In genomic region chr16:57383276-57384247, GRCh38 we compare ENCODE assay signal across 11 cellular contexts. TPM values are rescaled to one million over a fixed set of nuclear protein-coding genes. Genes with fewer than 3 reads are reported as not detected.
DNase-seq lines count a peak whose midpoint lies in the region; ATAC-seq and TF ChIP-seq lines count a peak whose summit lies in the region.
"Had no signal": no experiment of that assay in that cellular context is flagged by ENCODE, and none has a peak within 500 bp of the region (broad histone marks: within the 10 kb centered on the region; RNA-seq: fewer than 3 reads in every experiment).

No MANE protein-coding gene starts in this region.

- POLR2A ChIA-PET in activated CD4-positive, alpha-beta memory T cell treated with anti-CD3 and anti-CD28 coated beads for 36 hours (lab: Charles Lee), result no interaction called here

- H3K27me3 Mint-ChIP-seq in natural killer cell treated with Interleukin-12 subunit alpha and Interleukin-12 subunit beta and Interleukin-15 and Interleukin-18, amount 100 ng/mL, for 72 hours, result peaks cover 1 to 2% of the 10 kb centered on the region in 2 donors
- no peaks in the 10 kb centered on the region for H3K27me3 Mint-ChIP-seq in natural killer cell (ENCODE audit: low read depth in 2 of 2)
- H3K27me3 Mint-ChIP-seq in activated CD4-positive, alpha-beta memory T cell treated with anti-CD3 and anti-CD28 coated beads for 36 hours, result no peaks in the 10 kb centered on the region

- peak overlapping the region; percentile 29 for H3K27ac ChIP-seq in vagina
- H3K27ac ChIP-seq in WERI-Rb-1, result no peak overlapping the region
- H3K27ac ChIP-seq: pancreas had no signal

- in situ Hi-C loops in astrocyte of the spinal cord (cut with HindIII; ENCODE audit: low sequenced_read_pairs), result no loop called here

- H3K36me3 ChIP-seq in vagina (no peaks in the 10 kb centered on the region), WERI-Rb-1 (no peaks in the 10 kb centered on the region)
- H3K36me3 ChIP-seq: pancreas had no signal

- H3K27me3 ChIP-seq in vagina (no peaks in the 10 kb centered on the region), WERI-Rb-1 (ENCODE audit: insufficient read depth, low read depth, severe bottlenecking) (no peaks in the 10 kb centered on the region)
- H3K27me3 ChIP-seq: pancreas had no signal

- peaks cover 0 to 4% of the 10 kb centered on the region in 2 donors for H3K4me1 Mint-ChIP-seq in natural killer cell treated with Interleukin-12 subunit alpha and Interleukin-12 subunit beta and Interleukin-15 and Interleukin-18, amount 100 ng/mL, for 72 hours (ENCODE audit: low read depth in 2 of 2)
- H3K4me1 Mint-ChIP-seq in natural killer cell, result no peaks in the 10 kb centered on the region
- peaks cover 5% of the 10 kb centered on the region for H3K4me1 Mint-ChIP-seq in activated CD4-positive, alpha-beta memory T cell treated with anti-CD3 and anti-CD28 coated beads for 36 hours (ENCODE audit: low read depth)

- no peaks in the 10 kb centered on the region for H3K36me3 Mint-ChIP-seq in natural killer cell treated with Interleukin-12 subunit alpha and Interleukin-12 subunit beta and Interleukin-15 and Interleukin-18, amount 100 ng/mL, for 72 hours
- no peaks in the 10 kb centered on the region for H3K36me3 Mint-ChIP-seq in natural killer cell
- no peaks in the 10 kb centered on the region for H3K36me3 Mint-ChIP-seq in activated CD4-positive, alpha-beta memory T cell treated with anti-CD3 and anti-CD28 coated beads for 36 hours

- H3K9me3 Mint-ChIP-seq in natural killer cell treated with Interleukin-12 subunit alpha and Interleukin-12 subunit beta and Interleukin-15 and Interleukin-18, amount 100 ng/mL, for 72 hours, result no peaks in the 10 kb centered on the region
- no peaks in the 10 kb centered on the region for H3K9me3 Mint-ChIP-seq in natural killer cell
- no peaks in the 10 kb centered on the region for H3K9me3 Mint-ChIP-seq in activated CD4-positive, alpha-beta memory T cell treated with anti-CD3 and anti-CD28 coated beads for 36 hours

- peaks cover 40% of the 10 kb centered on the region for H3K4me1 ChIP-seq in vagina
- H3K4me1 ChIP-seq: pancreas had no signal

- no peak for ATAC-seq in natural killer cell treated with Interleukin-12 subunit alpha and Interleukin-12 subunit beta and Interleukin-15 and Interleukin-18, amount 100 ng/mL, for 72 hours
- no peak for ATAC-seq in natural killer cell
- ATAC-seq in left colon, result peak; percentile 23
- no peak for ATAC-seq in GM21423 (IDR thresholded peaks at IDR 0.05; ENCODE audit: unreplicated experiment)

- no peak overlapping the region for H3K4me3 Mint-ChIP-seq in natural killer cell treated with Interleukin-12 subunit alpha and Interleukin-12 subunit beta and Interleukin-15 and Interleukin-18, amount 100 ng/mL, for 72 hours
- H3K4me3 Mint-ChIP-seq in natural killer cell, result no peak overlapping the region
- no peak overlapping the region for H3K4me3 Mint-ChIP-seq in activated CD4-positive, alpha-beta memory T cell treated with anti-CD3 and anti-CD28 coated beads for 36 hours

- intact Hi-C loops in natural killer cell (cut with micrococcal nuclease) (no loop called here), left colon (cut with DNase I, micrococcal nuclease) (no loop called here), vagina (cut with DNase I) (no loop called here)
- intact Hi-C loops in activated CD4-positive, alpha-beta memory T cell treated with anti-CD3 and anti-CD28 coated beads for 36 hours (cut with micrococcal nuclease), result no loop called here

- H3K27ac Mint-ChIP-seq in natural killer cell treated with Interleukin-12 subunit alpha and Interleukin-12 subunit beta and Interleukin-15 and Interleukin-18, amount 100 ng/mL, for 72 hours, result no peak overlapping the region
- no peak overlapping the region for H3K27ac Mint-ChIP-seq in natural killer cell
- no peak overlapping the region for H3K27ac Mint-ChIP-seq in activated CD4-positive, alpha-beta memory T cell treated with anti-CD3 and anti-CD28 coated beads for 36 hours

- no peak for TF ChIP-seq POLR2A in vagina (IDR thresholded peaks at IDR 0.05)

- TF ChIP-seq CTCF in natural killer cell (IDR thresholded peaks at IDR 0.05), result no peak
- TF ChIP-seq CTCF in astrocyte of the spinal cord (IDR thresholded peaks at IDR 0.05; ENCODE audit: low read depth, low read length), result no peak
- TF ChIP-seq CTCF in vagina (IDR thresholded peaks at IDR 0.05), result no peak
- TF ChIP-seq CTCF in WERI-Rb-1 (IDR thresholded peaks at IDR 0.05; ENCODE audit: low read depth, low read length), result no peak

- CTCF ChIA-PET in activated CD4-positive, alpha-beta memory T cell treated with anti-CD3 and anti-CD28 coated beads for 36 hours (lab: Charles Lee), result no interaction called here

- H3K9me3 ChIP-seq in vagina, result no peaks in the 10 kb centered on the region
- H3K9me3 ChIP-seq in WERI-Rb-1 (ENCODE audit: severe bottlenecking), result no peaks in the 10 kb centered on the region
- H3K9me3 ChIP-seq: pancreas had no signal

- peak; percentile 39 for DNase-seq in natural killer cell treated with Interleukin-12 subunit alpha and Interleukin-12 subunit beta and Interleukin-15 and Interleukin-18, amount 100 ng/mL, for 72 hours (ENCODE audit: low spot score)
- DNase-seq in natural killer cell (no peak), astrocyte of the spinal cord (ENCODE audit: low read depth, low spot score) (peak; percentile 50), left colon (peak; percentile 39 to 52), vagina (ENCODE audit: extremely low spot score in 2 of 2) (no peak), WERI-Rb-1 (no peak)
- no peak for DNase-seq in activated CD4-positive, alpha-beta memory T cell treated with anti-CD3 and anti-CD28 coated beads for 36 hours

- H3K4me3 ChIP-seq in astrocyte of the spinal cord (ENCODE audit: low read depth, low read length) (no peak overlapping the region), vagina (no peak overlapping the region), WERI-Rb-1 (ENCODE audit: low read depth, low read length) (no peak overlapping the region)
- H3K4me3 ChIP-seq: pancreas had no signal

RNA-seq across cellular contexts. Expression of gene CX3CL1, which starts 11.3 kb away (rescaled TPM):
- not detected for total RNA-seq in natural killer cell treated with Interleukin-12 subunit alpha and Interleukin-12 subunit beta and Interleukin-15 and Interleukin-18, amount 100 ng/mL, for 72 hours
- total RNA-seq in natural killer cell (not detected), left colon (1 to 10 TPM; 2.9 to 4.7 TPM), vagina (24.8 TPM)
- total RNA-seq in activated CD4-positive, alpha-beta memory T cell treated with anti-CD3 and anti-CD28 coated beads for 36 hours, result not detected
- total RNA-seq: NCI-H460 had no signal

RNA-seq across cellular contexts. Expression of gene CCL17, which starts 21.0 kb away (rescaled TPM):
- total RNA-seq in natural killer cell treated with Interleukin-12 subunit alpha and Interleukin-12 subunit beta and Interleukin-15 and Interleukin-18, amount 100 ng/mL, for 72 hours, result 1 to 10 TPM in 1 of 2 donors, not detected in 1; 5.6 TPM
- not detected for total RNA-seq in natural killer cell
- total RNA-seq in left colon, result not detected
- total RNA-seq in vagina, result not detected
- 1 to 10 TPM; 1.6 to 3.1 TPM for total RNA-seq in activated CD4-positive, alpha-beta memory T cell treated with anti-CD3 and anti-CD28 coated beads for 36 hours
- total RNA-seq: glomerular endothelial cell, NCI-H460 had no signal

RNA-seq across cellular contexts. Expression of gene CCL22, which starts 25.0 kb away (rescaled TPM):
- 10 to 100 TPM in 1 of 2 donors, not detected in 1; 12.9 TPM for total RNA-seq in natural killer cell treated with Interleukin-12 subunit alpha and Interleukin-12 subunit beta and Interleukin-15 and Interleukin-18, amount 100 ng/mL, for 72 hours
- total RNA-seq in natural killer cell (under 1 TPM in 1 of 3 donors, not detected in 2; 0.14 TPM), left colon (under 1 TPM in 1 of 2 donors, not detected in 1; 0.45 TPM), vagina (0.49 TPM)
- total RNA-seq in activated CD4-positive, alpha-beta memory T cell treated with anti-CD3 and anti-CD28 coated beads for 36 hours, result 1 to 10 TPM; 1.5 to 1.7 TPM
- total RNA-seq: glomerular endothelial cell, NCI-H460 had no signal

Comparison
In these comparisons a context has a peak if more than half of its experiments do, and no peak if none do; other contexts are left out.
1. DNase-seq: peak in natural killer cell treated with Interleukin-12 subunit alpha and Interleukin-12 subunit beta and Interleukin-15 and Interleukin-18, amount 100 ng/mL, for 72 hours (single experiment), astrocyte of the spinal cord (single experiment) and left colon (2 of 2); none in natural killer cell (single experiment), vagina (0 of 2), WERI-Rb-1 (single experiment) and activated CD4-positive, alpha-beta memory T cell treated with anti-CD3 and anti-CD28 coated beads for 36 hours (single experiment).